Comparison of ENCODE assay signal across 29 cellular contexts in genomic region chr4:104345598-104346242, GRCh38.
"Had no signal": no experiment of that assay in that cellular context is flagged by ENCODE, and none has a peak within 500 bp of the region (broad histone marks: within the 10 kb centered on the region; RNA-seq: fewer than 3 reads in every experiment).

No MANE protein-coding gene starts in this region.

- H3K27me3 Mint-ChIP-seq: activated CD4-positive, alpha-beta memory T cell treated with anti-CD3 and anti-CD28 coated beads, Interleukin-2, amount 10 ng/mL, durations not matched to agents 7 days and 5 days; activated CD4-positive, alpha-beta T cell treated with anti-CD3 and anti-CD28 coated beads, Interleukin-2, amount 10 ng/mL, durations not matched to agents 7 days and 5 days; activated naive CD4-positive, alpha-beta T cell treated with anti-CD3 and anti-CD28 coated beads, Interleukin-2, amount 50 U/mL, for 24 hours; activated naive CD8-positive, alpha-beta T cell treated with anti-CD3 and anti-CD28 coated beads for 36 hours; activated naive CD8-positive, alpha-beta T cell treated with anti-CD3 and anti-CD28 coated beads, Interleukin-2, amount 50 U/mL, for 24 hours; activated T-cell treated with anti-CD3 and anti-CD28 coated beads, Interleukin-2, amount 50 U/mL, for 24 hours; activated T-helper 17 cell treated with anti-CD3 and anti-CD28 coated beads, Interleukin-2, amount 50 U/mL, for 72 hours; brain; central memory CD8-positive, alpha-beta T cell had no signal

- H3K27ac ChIP-seq: adrenal gland, ascending aorta, breast epithelium, cardiac muscle cell, epithelial cell of prostate, VCaP had no signal

- H3K4me3 Mint-ChIP-seq: activated CD4-positive, alpha-beta memory T cell treated with anti-CD3 and anti-CD28 coated beads, Interleukin-2, amount 10 ng/mL, durations not matched to agents 7 days and 5 days; activated CD4-positive, alpha-beta T cell treated with anti-CD3 and anti-CD28 coated beads, Interleukin-2, amount 10 ng/mL, durations not matched to agents 7 days and 5 days; activated naive CD4-positive, alpha-beta T cell treated with anti-CD3 and anti-CD28 coated beads, Interleukin-2, amount 50 U/mL, for 24 hours; activated naive CD8-positive, alpha-beta T cell treated with anti-CD3 and anti-CD28 coated beads for 36 hours; activated naive CD8-positive, alpha-beta T cell treated with anti-CD3 and anti-CD28 coated beads, Interleukin-2, amount 50 U/mL, for 24 hours; activated T-cell treated with anti-CD3 and anti-CD28 coated beads, Interleukin-2, amount 50 U/mL, for 24 hours; activated T-helper 17 cell treated with anti-CD3 and anti-CD28 coated beads, Interleukin-2, amount 50 U/mL, for 72 hours; brain; central memory CD8-positive, alpha-beta T cell; WTC11 had no signal

- H3K9me3 ChIP-seq: adrenal gland, ascending aorta had no signal

- H3K4me1 Mint-ChIP-seq: activated CD4-positive, alpha-beta memory T cell treated with anti-CD3 and anti-CD28 coated beads, Interleukin-2, amount 10 ng/mL, durations not matched to agents 7 days and 5 days; activated CD4-positive, alpha-beta T cell treated with anti-CD3 and anti-CD28 coated beads, Interleukin-2, amount 10 ng/mL, durations not matched to agents 7 days and 5 days; activated naive CD4-positive, alpha-beta T cell treated with anti-CD3 and anti-CD28 coated beads, Interleukin-2, amount 50 U/mL, for 24 hours; activated naive CD8-positive, alpha-beta T cell treated with anti-CD3 and anti-CD28 coated beads for 36 hours; activated naive CD8-positive, alpha-beta T cell treated with anti-CD3 and anti-CD28 coated beads, Interleukin-2, amount 50 U/mL, for 24 hours; activated T-helper 17 cell treated with anti-CD3 and anti-CD28 coated beads, Interleukin-2, amount 50 U/mL, for 72 hours; brain; central memory CD8-positive, alpha-beta T cell had no signal

- H3K9me3 Mint-ChIP-seq: activated CD4-positive, alpha-beta memory T cell treated with anti-CD3 and anti-CD28 coated beads, Interleukin-2, amount 10 ng/mL, durations not matched to agents 7 days and 5 days had no signal

- H3K4me1 ChIP-seq: adrenal gland, ascending aorta, breast epithelium had no signal

- H3K4me3 ChIP-seq: adrenal gland, ascending aorta, breast epithelium, cardiac muscle cell had no signal

- DNase-seq: activated CD4-positive, alpha-beta memory T cell treated with anti-CD3 and anti-CD28 coated beads, Interleukin-2, amount 10 ng/mL, durations not matched to agents 7 days and 5 days; activated CD4-positive, alpha-beta T cell treated with anti-CD3 and anti-CD28 coated beads for 1 hour; activated CD4-positive, alpha-beta T cell treated with anti-CD3 and anti-CD28 coated beads for 4 hours; activated CD4-positive, alpha-beta T cell treated with anti-CD3 and anti-CD28 coated beads, Interleukin-2, amount 10 ng/mL, durations not matched to agents 7 days and 5 days; activated CD4-positive, alpha-beta T cell treated with anti-CD3 and anti-CD28 coated beads, Interleukin-2, amount 50 U/mL, for 4 hours; activated CD8-positive, alpha-beta memory T cell treated with anti-CD3 and anti-CD28 coated beads, Interleukin-2, amount 50 U/mL, for 48 hours; activated effector memory CD4-positive, alpha-beta T cell treated with Interleukin-2 at 50 U/mL for 16 hours; activated gamma-delta T cell treated with Interleukin-2 at 50 U/mL for 16 hours; activated naive CD4-positive, alpha-beta T cell treated with Interleukin-2 at 50 U/mL for 16 hours; activated naive CD8-positive, alpha-beta T cell treated with anti-CD3 and anti-CD28 coated beads for 36 hours; activated naive CD8-positive, alpha-beta T cell treated with anti-CD3 and anti-CD28 coated beads, Interleukin-2, amount 50 U/mL, for 24 hours; activated T-cell treated with anti-CD3 and anti-CD28 coated beads for 4 hours; activated T-cell treated with anti-CD3 and anti-CD28 coated beads, Interleukin-2, amount 50 U/mL, for 24 hours; adrenal gland; amygdala; effector CD8-positive, alpha-beta T cell; foreskin fibroblast; head of caudate nucleus; T-helper 2 cell had no signal

- H3K36me3 Mint-ChIP-seq: activated naive CD4-positive, alpha-beta T cell treated with anti-CD3 and anti-CD28 coated beads, Interleukin-2, amount 50 U/mL, for 24 hours; activated naive CD8-positive, alpha-beta T cell treated with anti-CD3 and anti-CD28 coated beads for 36 hours; brain had no signal

- H3K27me3 ChIP-seq: adrenal gland, ascending aorta, breast epithelium, cardiac muscle cell had no signal

- H3K27ac Mint-ChIP-seq: activated CD4-positive, alpha-beta memory T cell treated with anti-CD3 and anti-CD28 coated beads, Interleukin-2, amount 10 ng/mL, durations not matched to agents 7 days and 5 days; activated CD4-positive, alpha-beta T cell treated with anti-CD3 and anti-CD28 coated beads, Interleukin-2, amount 10 ng/mL, durations not matched to agents 7 days and 5 days; activated naive CD4-positive, alpha-beta T cell treated with anti-CD3 and anti-CD28 coated beads, Interleukin-2, amount 50 U/mL, for 24 hours; activated naive CD8-positive, alpha-beta T cell treated with anti-CD3 and anti-CD28 coated beads for 36 hours; activated naive CD8-positive, alpha-beta T cell treated with anti-CD3 and anti-CD28 coated beads, Interleukin-2, amount 50 U/mL, for 24 hours; activated T-cell treated with anti-CD3 and anti-CD28 coated beads, Interleukin-2, amount 50 U/mL, for 24 hours; activated T-helper 17 cell treated with anti-CD3 and anti-CD28 coated beads, Interleukin-2, amount 50 U/mL, for 72 hours; brain; WTC11 had no signal

- H3K36me3 ChIP-seq: adrenal gland, ascending aorta, breast epithelium, cardiac muscle cell had no signal

- ATAC-seq: activated naive CD8-positive, alpha-beta T cell treated with anti-CD3 and anti-CD28 coated beads, Interleukin-2, amount 50 U/mL, for 24 hours; activated T-helper 17 cell treated with anti-CD3 and anti-CD28 coated beads, Interleukin-2, amount 50 U/mL, for 72 hours had no signal
